ENCODE assay signal across 15 cellular contexts in the genomic region with DNA sequence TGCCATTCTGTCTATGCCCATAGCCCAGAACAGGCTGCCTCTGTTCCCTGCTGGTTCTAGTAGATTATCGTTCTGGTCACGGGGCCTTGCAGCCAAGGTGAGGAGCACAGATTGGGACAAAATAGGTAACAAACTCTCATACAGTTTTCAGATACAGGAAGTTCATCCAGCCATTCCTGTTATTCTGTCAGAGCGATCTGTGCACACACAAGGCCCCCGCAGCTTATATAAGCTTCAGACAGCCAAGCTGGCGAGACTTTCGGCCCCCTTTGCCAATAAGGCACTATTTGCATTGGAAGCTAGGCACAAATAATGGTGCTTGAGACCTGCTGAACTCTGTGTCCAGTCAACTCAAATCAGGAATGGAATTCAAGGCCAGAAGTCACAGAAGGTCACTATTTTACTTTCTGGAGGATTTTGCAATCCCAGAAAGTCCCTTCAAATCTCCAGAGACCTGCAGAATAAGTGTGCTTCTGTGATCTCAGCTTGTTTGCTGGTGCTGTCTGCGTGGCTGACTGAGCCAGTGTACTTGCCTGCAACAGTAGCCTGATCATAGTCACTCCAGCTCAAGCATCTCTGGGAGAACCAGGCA.
DNase-seq lines count a peak whose midpoint lies in the region; ATAC-seq and TF ChIP-seq lines count a peak whose summit lies in the region.
"Had no signal": no experiment of that assay in that cellular context is flagged by ENCODE, and none has a peak within 500 bp of the region (broad histone marks: within the 10 kb centered on the region; RNA-seq: fewer than 3 reads in every experiment).

No MANE protein-coding gene starts in this region.

- DNase-seq in Right ventricle myocardium inferior (ENCODE audit: missing footprints) = no peak
- no peak for DNase-seq in cardiac septum (ENCODE audit: low spot score)
- DNase-seq in fibroblast of mammary gland (ENCODE audit: low read depth) = peak; percentile 26
- no peak for DNase-seq in GM19238 (ENCODE audit: insufficient read length, low spot score)
- DNase-seq in hypothalamus (lab: John Stamatoyannopoulos, UW) = no peak
- no peak for DNase-seq in putamen (ENCODE audit: low spot score)
- DNase-seq: 8988T; activated CD8-positive, alpha-beta T cell treated with anti-CD3 and anti-CD28 coated beads, Interleukin-2, amount 10 ng/mL, durations not matched to agents 7 days and 5 days; activated effector memory CD4-positive, alpha-beta T cell treated with anti-CD3 and anti-CD28 coated beads, Interleukin-2, amount 50 U/mL, for 16 hours; CD8-positive, alpha-beta T cell; SK-N-SH; stimulated activated CD4-positive, alpha-beta T cell treated with anti-CD3 and anti-CD28 coated beads, Interleukin-1b, Interleukin-23, amount 100 ng/mL, for 48 hours had no signal

- peak; percentile 14 to 21 for TF ChIP-seq RAD21 in liver (IDR thresholded peaks at IDR 0.05)

- 39% methylated on average over 7 of the region's 7 CpGs for WGBS in liver

- H3K9me3 ChIP-seq in liver (ENCODE audit: control insufficient read depth in 4 of 4, low read length in 3 of 4) = no peaks in the 10 kb centered on the region
- H3K9me3 ChIP-seq: SK-N-SH had no signal

- no peak overlapping the region for H3K4me3 ChIP-seq in fibroblast of mammary gland (ENCODE audit: control insufficient read depth, low read depth, low read length)
- no peak overlapping the region for H3K4me3 ChIP-seq in liver (ENCODE audit: low read depth in 1 of 3, low read length in 3 of 3)
- H3K4me3 ChIP-seq: GM23338 had no signal

- peak overlapping the region; percentile 52 to 57 for H3K27ac ChIP-seq in liver (ENCODE audit: low read depth in 1 of 2, low read length in 2 of 2)

- H3K4me1 ChIP-seq in liver (ENCODE audit: control insufficient read depth in 4 of 4, insufficient read depth in 4 of 4, low read length in 3 of 4) = peaks cover 3 to 17% (median 12%) of the 10 kb centered on the region in 4 donors

- peak; percentile 81 for ATAC-seq in Right ventricle myocardium inferior
- ATAC-seq in GM21390 (IDR thresholded peaks at IDR 0.05; ENCODE audit: unreplicated experiment) = no peak
- ATAC-seq: activated CD8-positive, alpha-beta T cell treated with anti-CD3 and anti-CD28 coated beads, Interleukin-2, amount 10 ng/mL, durations not matched to agents 7 days and 5 days; CD8-positive, alpha-beta T cell; GM23338 had no signal

- TF ChIP-seq CTCF in fibroblast of mammary gland (conservative IDR thresholded peaks at IDR 0.05; ENCODE audit: control insufficient read depth, insufficient read depth, low read depth, low read length) (no peak), liver (IDR thresholded peaks at IDR 0.05; ENCODE audit: low read depth, low read length, missing input control) (no peak)

- H3K27me3 ChIP-seq in liver (ENCODE audit: control insufficient read depth in 4 of 4, insufficient read depth in 4 of 4, low read length in 3 of 4) = peaks cover 0 to 3% (median 0%) of the 10 kb centered on the region in 4 donors

- intact Hi-C loops in Right ventricle myocardium inferior (cut with DNase I) (no loop called here), cardiac septum (cut with DNase I) (no loop called here)

- H3K9ac ChIP-seq in liver (ENCODE audit: low read depth in 1 of 2, low read length in 2 of 2) = no peak overlapping the region
- H3K9ac ChIP-seq: SK-N-SH had no signal

- no peaks in the 10 kb centered on the region for H3K36me3 ChIP-seq in liver (ENCODE audit: control insufficient read depth in 4 of 4, insufficient read depth in 3 of 4, low read depth in 1 of 4, low read length in 3 of 4)

TF ChIP-seq in liver, 16 proteins besides CTCF, POLR2A, EP300 and RAD21:
- peak; percentile 67 for TF ChIP-seq NR2F2 (IDR thresholded peaks at IDR 0.05)
- no peak for TF ChIP-seq TAF1 (conservative IDR thresholded peaks at IDR 0.05)
- TF ChIP-seq GABPA (IDR thresholded peaks at IDR 0.05 in 1 of 2, conservative IDR thresholded peaks at IDR 0.05 in 1 of 2) = no peak
- TF ChIP-seq FOXA2 (IDR thresholded peaks at IDR 0.05) = no peak
- TF ChIP-seq YY1 (IDR thresholded peaks at IDR 0.05) = peak; percentile 40
- peak; percentile 84 for TF ChIP-seq RXRA (IDR thresholded peaks at IDR 0.05)
- no peak for TF ChIP-seq FOXA1 (IDR thresholded peaks at IDR 0.05)
- TF ChIP-seq, protein P1, sequence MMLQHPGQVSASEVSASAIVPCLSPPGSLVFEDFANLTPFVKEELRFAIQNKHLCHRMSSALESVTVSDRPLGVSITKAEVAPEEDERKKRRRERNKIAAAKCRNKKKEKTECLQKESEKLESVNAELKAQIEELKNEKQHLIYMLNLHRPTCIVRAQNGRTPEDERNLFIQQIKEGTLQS (IDR thresholded peaks at IDR 0.05) = no peak
- TF ChIP-seq EGR1 (IDR thresholded peaks at IDR 0.05; ENCODE audit: low read depth in 2 of 2) = no peak
- TF ChIP-seq JUND (IDR thresholded peaks at IDR 0.05) = peak; percentile 19 to 39
- TF ChIP-seq MAX (IDR thresholded peaks at IDR 0.05) = no peak
- no peak for TF ChIP-seq HNF4G (IDR thresholded peaks at IDR 0.05)
- TF ChIP-seq, protein P2, sequence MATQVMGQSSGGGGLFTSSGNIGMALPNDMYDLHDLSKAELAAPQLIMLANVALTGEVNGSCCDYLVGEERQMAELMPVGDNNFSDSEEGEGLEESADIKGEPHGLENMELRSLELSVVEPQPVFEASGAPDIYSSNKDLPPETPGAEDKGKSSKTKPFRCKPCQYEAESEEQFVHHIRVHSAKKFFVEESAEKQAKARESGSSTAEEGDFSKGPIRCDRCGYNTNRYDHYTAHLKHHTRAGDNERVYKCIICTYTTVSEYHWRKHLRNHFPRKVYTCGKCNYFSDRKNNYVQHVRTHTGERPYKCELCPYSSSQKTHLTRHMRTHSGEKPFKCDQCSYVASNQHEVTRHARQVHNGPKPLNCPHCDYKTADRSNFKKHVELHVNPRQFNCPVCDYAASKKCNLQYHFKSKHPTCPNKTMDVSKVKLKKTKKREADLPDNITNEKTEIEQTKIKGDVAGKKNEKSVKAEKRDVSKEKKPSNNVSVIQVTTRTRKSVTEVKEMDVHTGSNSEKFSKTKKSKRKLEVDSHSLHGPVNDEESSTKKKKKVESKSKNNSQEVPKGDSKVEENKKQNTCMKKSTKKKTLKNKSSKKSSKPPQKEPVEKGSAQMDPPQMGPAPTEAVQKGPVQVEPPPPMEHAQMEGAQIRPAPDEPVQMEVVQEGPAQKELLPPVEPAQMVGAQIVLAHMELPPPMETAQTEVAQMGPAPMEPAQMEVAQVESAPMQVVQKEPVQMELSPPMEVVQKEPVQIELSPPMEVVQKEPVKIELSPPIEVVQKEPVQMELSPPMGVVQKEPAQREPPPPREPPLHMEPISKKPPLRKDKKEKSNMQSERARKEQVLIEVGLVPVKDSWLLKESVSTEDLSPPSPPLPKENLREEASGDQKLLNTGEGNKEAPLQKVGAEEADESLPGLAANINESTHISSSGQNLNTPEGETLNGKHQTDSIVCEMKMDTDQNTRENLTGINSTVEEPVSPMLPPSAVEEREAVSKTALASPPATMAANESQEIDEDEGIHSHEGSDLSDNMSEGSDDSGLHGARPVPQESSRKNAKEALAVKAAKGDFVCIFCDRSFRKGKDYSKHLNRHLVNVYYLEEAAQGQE (IDR thresholded peaks at IDR 0.05) = no peak
- TF ChIP-seq ZBTB33 (IDR thresholded peaks at IDR 0.05) = no peak
- TF ChIP-seq HNF4A (conservative IDR thresholded peaks at IDR 0.05) = peak; percentile 60 to 66
- peak; percentile 60 for TF ChIP-seq SP1 (IDR thresholded peaks at IDR 0.05)
TF ChIP-seq in liver: peak in this region for 6.
